9 cellular contexts compared by ENCODE assay signal in genomic region chr2:162890690-162891311, GRCh38. TPM values are rescaled to one million over a fixed set of nuclear protein-coding genes. Genes with fewer than 3 reads are reported as not detected.
A peak's percentile ranks its signal among the peaks of the same experiment; 100 is the strongest.
DNase-seq lines count a peak whose midpoint lies in the region; ATAC-seq and TF ChIP-seq lines count a peak whose summit lies in the region.
"Had no signal": no experiment of that assay in that cellular context is flagged by ENCODE, and none has a peak within 500 bp of the region (broad histone marks: within the 10 kb centered on the region; RNA-seq: fewer than 3 reads in every experiment).

No MANE protein-coding gene starts in this region.

- no peaks in the 10 kb centered on the region for H3K79me2 ChIP-seq in mammary epithelial cell (ENCODE audit: insufficient read depth, low read length)

- no peak overlapping the region for H3K4me3 Mint-ChIP-seq in activated T-cell treated with anti-CD3 and anti-CD28 coated beads, Interleukin-2, amount 50 U/mL, for 4 hours
- H3K4me3 Mint-ChIP-seq: memory B cell had no signal

- intact Hi-C loops in mammary epithelial cell (cut with micrococcal nuclease): loop anchor here (1.0 kb wide), 2 partner anchors 74 to 242 kb away; no protein-coding TSS in a partner anchor

- H3K36me3 ChIP-seq in mammary epithelial cell (ENCODE audit: insufficient read depth, low read length) (no peaks in the 10 kb centered on the region), lung (ENCODE audit: control insufficient read depth in 2 of 2, insufficient read depth in 2 of 2, low read length in 2 of 2) (no peaks in the 10 kb centered on the region)

- no peak overlapping the region for H3K9ac ChIP-seq in mammary epithelial cell (ENCODE audit: insufficient read depth, low read length)

- H3K27ac ChIP-seq in mammary epithelial cell (ENCODE audit: insufficient read depth, low read depth, low read length) (no peak overlapping the region), lung (ENCODE audit: low read depth in 1 of 2, low read length in 1 of 2) (no peak overlapping the region)

- H3K9me3 ChIP-seq in mammary epithelial cell (replicated peaks; ENCODE audit: insufficient read depth, low read length) (no peaks in the 10 kb centered on the region), lung (ENCODE audit: control insufficient read depth in 2 of 2, insufficient read depth in 1 of 2, low read length in 1 of 2) (no peaks in the 10 kb centered on the region)

- H3K4me1 Mint-ChIP-seq in activated T-cell treated with anti-CD3 and anti-CD28 coated beads, Interleukin-2, amount 50 U/mL, for 4 hours (ENCODE audit: low read depth): no peaks in the 10 kb centered on the region
- H3K4me1 Mint-ChIP-seq: memory B cell had no signal

- in situ Hi-C loops in mammary epithelial cell (cut with MboI; ENCODE audit: low sequenced_read_pairs in 2 of 2): loop anchor here in 1 of 2 donors (25.0 kb wide), 1 partner anchor 246 kb away; no protein-coding TSS in a partner anchor

- H3K36me3 Mint-ChIP-seq in activated T-cell treated with anti-CD3 and anti-CD28 coated beads, Interleukin-2, amount 50 U/mL, for 4 hours (ENCODE audit: insufficient read depth): no peaks in the 10 kb centered on the region
- H3K36me3 Mint-ChIP-seq: memory B cell had no signal

- H3K4me1 ChIP-seq in mammary epithelial cell (ENCODE audit: insufficient read depth, low read length) (no peaks in the 10 kb centered on the region), lung (ENCODE audit: control insufficient read depth in 2 of 2, insufficient read depth in 2 of 2, low read length in 2 of 2) (no peaks in the 10 kb centered on the region)

- H2AFZ ChIP-seq in mammary epithelial cell (ENCODE audit: low read depth, low read length): no peak overlapping the region

- WGBS in mammary epithelial cell (ENCODE audit: low coverage, missing lambda C conversion rate): 14% methylated on average over 4 of the region's 4 CpGs
- WGBS in lung, 2 donors: 33% methylated on average over 4 of the region's 4 CpGs

- no peak for ATAC-seq in activated T-cell treated with anti-CD3 and anti-CD28 coated beads, Interleukin-2, amount 50 U/mL, for 4 hours
- peak; percentile 91 for ATAC-seq in GM21423 (IDR thresholded peaks at IDR 0.05; ENCODE audit: unreplicated experiment)
- ATAC-seq in HG03520 (IDR thresholded peaks at IDR 0.05; ENCODE audit: unreplicated experiment): peak; percentile 86
- ATAC-seq in lung (ENCODE audit: insufficient read depth, low FRiP score): peak; percentile 66

- dilution Hi-C loops in mammary epithelial cell (cut with HindIII; ENCODE audit: low sequenced_read_pairs): loop anchor here (25.0 kb wide), 1 partner anchor 246 kb away; no protein-coding TSS in a partner anchor

- H3K4me3 ChIP-seq in mammary epithelial cell (replicated peaks in 1 of 3; ENCODE audit: insufficient read depth in 1 of 3, low read depth in 2 of 3, low read length in 3 of 3): peak overlapping the region in 1 of 3 experiments; percentile 25
- H3K4me3 ChIP-seq in lung: no peak overlapping the region

- peak; percentile 1 for DNase-seq in activated T-cell treated with anti-CD3 and anti-CD28 coated beads for 48 hours (ENCODE audit: low read depth)
- DNase-seq in activated T-cell treated with anti-CD3 and anti-CD28 coated beads, Interleukin-2, amount 50 U/mL, for 4 hours: no peak
- peak; percentile 68 for DNase-seq in NCI-H69 (lab: John Stamatoyannopoulos, UW)
- DNase-seq in mammary epithelial cell: peak; percentile 57
- DNase-seq in lung (ENCODE audit: low spot score): no peak
- no peak for DNase-seq in effector CD4-positive, alpha-beta T cell

- BruUV-seq in mammary epithelial cell (replicated peaks; lab: Mats Ljungman, UMichigan): no TSS peak

- H3K27me3 Mint-ChIP-seq in activated T-cell treated with anti-CD3 and anti-CD28 coated beads, Interleukin-2, amount 50 U/mL, for 4 hours (ENCODE audit: low read depth): no peaks in the 10 kb centered on the region
- H3K27me3 Mint-ChIP-seq: memory B cell had no signal

- no peaks in the 10 kb centered on the region for H4K20me1 ChIP-seq in mammary epithelial cell (ENCODE audit: insufficient read depth, low read length)

- H3K4me2 ChIP-seq in mammary epithelial cell (ENCODE audit: insufficient read depth, low read depth, low read length): peak overlapping the region; percentile 64

- no peaks in the 10 kb centered on the region for H3K9me3 Mint-ChIP-seq in activated T-cell treated with anti-CD3 and anti-CD28 coated beads, Interleukin-2, amount 50 U/mL, for 4 hours

- TF ChIP-seq CTCF in mammary epithelial cell (conservative IDR thresholded peaks at IDR 0.05 in 1 of 2, IDR thresholded peaks at IDR 0.05 in 1 of 2; ENCODE audit: extremely low read depth in 1 of 2, insufficient read depth in 1 of 2, low read depth in 1 of 2, low read length in 2 of 2) (peak; percentile 87 to 91), lung (IDR thresholded peaks at IDR 0.05; ENCODE audit: control extremely low read depth, extremely low read depth) (peak; percentile 1)

- CTCF ChIA-PET in mammary epithelial cell (lab: Charles Lee; ENCODE audit: low non-redundant PET): no interaction called here

- no peaks in the 10 kb centered on the region for H3K27me3 ChIP-seq in mammary epithelial cell (ENCODE audit: insufficient read depth, low read length)
- no peaks in the 10 kb centered on the region for H3K27me3 ChIP-seq in lung (ENCODE audit: control insufficient read depth, insufficient read depth)

RNA-seq across cellular contexts. Expression of gene KCNH7, which starts 52.2 kb away (rescaled TPM):
- not detected for total RNA-seq in activated T-cell treated with anti-CD3 and anti-CD28 coated beads, Interleukin-2, amount 50 U/mL, for 4 hours
- not detected for total RNA-seq in mammary epithelial cell
- polyA plus RNA-seq in mammary epithelial cell: not detected
- polyA minus RNA-seq in mammary epithelial cell: not detected
- under 1 TPM; 0.11 to 0.28 TPM for total RNA-seq in lung
- polyA plus RNA-seq in lung: not detected

Comparison
In these comparisons a context has a peak if more than half of its experiments do, and no peak if none do; other contexts are left out.
1. DNase-seq: peak in activated T-cell treated with anti-CD3 and anti-CD28 coated beads for 48 hours (single experiment), NCI-H69 (single experiment) and mammary epithelial cell (single experiment); none in activated T-cell treated with anti-CD3 and anti-CD28 coated beads, Interleukin-2, amount 50 U/mL, for 4 hours (single experiment), lung (single experiment) and effector CD4-positive, alpha-beta T cell (single experiment).
2. ATAC-seq: peak in GM21423 (single experiment), HG03520 (single experiment) and lung (single experiment); none in activated T-cell treated with anti-CD3 and anti-CD28 coated beads, Interleukin-2, amount 50 U/mL, for 4 hours (0 of 2).